9 cellular contexts compared by ENCODE assay signal in genomic region chr2:152466925-152467676, GRCh38.
DNase-seq lines count a peak whose midpoint lies in the region; ATAC-seq, FAIRE-seq and TF ChIP-seq lines count a peak whose summit lies in the region.
"Had no signal": no experiment of that assay in that cellular context is flagged by ENCODE, and none has a peak within 500 bp of the region (broad histone marks: within the 10 kb centered on the region; RNA-seq: fewer than 3 reads in every experiment).

No MANE protein-coding gene starts in this region.

- no peak for TF ChIP-seq RAD21 in A549 (conservative IDR thresholded peaks at IDR 0.05 in 1 of 2, IDR thresholded peaks at IDR 0.05 in 1 of 2)

- POLR2A ChIA-PET in A549 (lab: Yijun Ruan, JAX), result interaction anchor here (0.6 kb wide), 1 partner anchor 141 kb away, joined by 3 read pairs; no protein-coding TSS in a partner anchor

- no peak for FAIRE-seq in A549 (lab: Jason Lieb, UNC)
- FAIRE-seq in D721Med (lab: Jason Lieb, UNC), result no peak
- FAIRE-seq: pancreas had no signal

- H3K36me3 Mint-ChIP-seq in brain, result no peaks in the 10 kb centered on the region

- TF ChIP-seq CTCF in A549 (IDR thresholded peaks at IDR 0.05) (no peak), brain (conservative IDR thresholded peaks at IDR 0.05) (no peak), omental fat pad (IDR thresholded peaks at IDR 0.05) (no peak), D721Med (IDR thresholded peaks at IDR 0.05; ENCODE audit: insufficient read depth, missing control alignments) (no peak)

- CTCF ChIA-PET in A549 (lab: Yijun Ruan, JAX), result interaction anchor here (1.4 to 1.7 kb wide), 2 partner anchors 10 to 167 kb away, joined by 4 read pairs; no protein-coding TSS in a partner anchor

- no peaks in the 10 kb centered on the region for H3K9me3 ChIP-seq in A549
- H3K9me3 ChIP-seq: pancreas had no signal

- H3K4me3 Mint-ChIP-seq in brain, result peak overlapping the region in 2 of 5 experiments; percentile 15 to 26

- peak overlapping the region; percentile 4 to 67; a peak in 4 of 6 replicates for H3K27ac ChIP-seq in A549

- peaks cover 71% of the 10 kb centered on the region for H3K4me1 ChIP-seq in A549

- H3K27ac Mint-ChIP-seq in brain, result peak overlapping the region; percentile 16 to 75 (median 64)

- peaks cover 94% of the 10 kb centered on the region for H3K4me1 Mint-ChIP-seq in brain

- 73% methylated on average over 11 of the region's 11 CpGs for WGBS in A549 (ENCODE audit: missing lambda C conversion rate)

- no peaks in the 10 kb centered on the region for H3K27me3 Mint-ChIP-seq in brain

- peak overlapping the region; percentile 36 for H3K4me2 ChIP-seq in A549

- no peaks in the 10 kb centered on the region for H3K9me3 Mint-ChIP-seq in brain

- ATAC-seq in A549 (peak; percentile 40 to 59; a peak in 3 of 6 replicates), GM19452 (IDR thresholded peaks at IDR 0.05; ENCODE audit: unreplicated experiment) (peak; percentile 96), HG03439 (IDR thresholded peaks at IDR 0.05; ENCODE audit: unreplicated experiment) (peak; percentile 85), omental fat pad (ENCODE audit: low FRiP score) (peak; percentile 88)

- no peak for DNase-seq in A549 (ENCODE audit: low read depth in 1 of 2, low spot score in 1 of 2)
- DNase-seq in omental fat pad (ENCODE audit: low spot score), result no peak
- DNase-seq in D721Med (ENCODE audit: insufficient read length, low spot score), result no peak
- DNase-seq in activated T-cell treated with anti-CD3 and anti-CD28 coated beads, Interleukin-2, amount 50 U/mL, for 1 hour, result no peak
- DNase-seq in HPDE6-E6E7 (ENCODE audit: extremely low spot score), result no peak
- DNase-seq: pancreas had no signal

- no peak for TF ChIP-seq EP300 in A549 (IDR thresholded peaks at IDR 0.05)

- no peak overlapping the region for H3K4me3 ChIP-seq in A549
- H3K4me3 ChIP-seq: pancreas had no signal

- no peak for TF ChIP-seq POLR2A in A549 (IDR thresholded peaks at IDR 0.05; ENCODE audit: low read length)

TF ChIP-seq in A549, 52 proteins besides CTCF, POLR2A, EP300 and RAD21:
- TF ChIP-seq GATA3 (IDR thresholded peaks at IDR 0.05; ENCODE audit: borderline replicate concordance) (no peak), NPAS2 (CRISPR knock-in tag; IDR thresholded peaks at IDR 0.05; ENCODE audit: borderline replicate concordance) (no peak), HOXA7 (CRISPR knock-in tag; IDR thresholded peaks at IDR 0.05) (no peak), RCOR1 (IDR thresholded peaks at IDR 0.05; ENCODE audit: low read depth, low read length) (no peak), FOXS1 (CRISPR knock-in tag; IDR thresholded peaks at IDR 0.05) (no peak), SREBF2 (IDR thresholded peaks at IDR 0.05) (no peak), NR3C1 (IDR thresholded peaks at IDR 0.05) (no peak), EHF (CRISPR knock-in tag; IDR thresholded peaks at IDR 0.05) (no peak), HEYL (CRISPR knock-in tag; IDR thresholded peaks at IDR 0.05) (no peak), ZFP36 (IDR thresholded peaks at IDR 0.05; ENCODE audit: borderline replicate concordance, partially characterized antibody) (no peak), CEBPB (IDR thresholded peaks at IDR 0.05) (no peak), TFCP2L1 (CRISPR knock-in tag; IDR thresholded peaks at IDR 0.05) (no peak), CHD4 (IDR thresholded peaks at IDR 0.05; ENCODE audit: borderline replicate concordance) (no peak), CBX8 (IDR thresholded peaks at IDR 0.05) (no peak)
